In the genomic region with DNA sequence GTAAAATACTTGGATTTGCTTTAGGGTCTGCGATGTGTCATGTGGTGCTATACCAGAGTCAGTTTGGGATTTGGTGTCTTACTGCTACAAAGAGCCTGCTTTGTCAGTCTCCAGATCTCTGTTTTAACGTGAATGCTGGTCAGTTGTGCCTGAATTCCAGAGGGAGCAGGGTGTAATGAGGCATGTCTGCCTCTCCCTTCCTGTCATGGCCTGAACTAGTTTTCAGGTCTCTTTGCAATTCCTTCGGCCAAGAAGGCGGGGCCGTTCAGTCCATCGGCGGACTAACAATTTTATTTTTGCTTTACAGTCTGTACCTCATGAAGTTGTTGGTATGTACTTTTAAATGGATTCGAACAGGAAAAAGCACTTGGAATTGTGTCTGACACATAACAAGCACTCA, we compare ENCODE assay signal across 19 cellular contexts.
DNase-seq lines count a peak whose midpoint lies in the region; ATAC-seq and TF ChIP-seq lines count a peak whose summit lies in the region.
"Had no signal": no experiment of that assay in that cellular context is flagged by ENCODE, and none has a peak within 500 bp of the region (broad histone marks: within the 10 kb centered on the region; RNA-seq: fewer than 3 reads in every experiment).

No MANE protein-coding gene starts in this region.

- peaks cover 8% of the 10 kb centered on the region for H3K4me1 Mint-ChIP-seq in type B pancreatic cell (ENCODE audit: unreplicated experiment)

- no peaks in the 10 kb centered on the region for H3K27me3 Mint-ChIP-seq in type B pancreatic cell

- ATAC-seq in activated naive CD4-positive, alpha-beta T cell treated with anti-CD3 and anti-CD28 coated beads, Interleukin-2, amount 50 U/mL, for 72 hours = no peak
- ATAC-seq: HepG2, left lung had no signal

- H3K36me3 ChIP-seq in NT2/D1 (ENCODE audit: insufficient read depth, insufficient read length, low read length) = no peaks in the 10 kb centered on the region
- H3K36me3 ChIP-seq: left lung, upper lobe of left lung had no signal

- no peaks in the 10 kb centered on the region for H3K4me1 ChIP-seq in NT2/D1 (ENCODE audit: insufficient read depth, insufficient read length)
- H3K4me1 ChIP-seq: left lung, upper lobe of left lung had no signal

- no peak overlapping the region for H3K9ac ChIP-seq in NT2/D1 (ENCODE audit: insufficient read length, low read depth)

- H3K36me3 Mint-ChIP-seq in type B pancreatic cell = no peaks in the 10 kb centered on the region
- no peaks in the 10 kb centered on the region for H3K36me3 Mint-ChIP-seq in activated naive CD4-positive, alpha-beta T cell treated with anti-CD3 and anti-CD28 coated beads, Interleukin-2, amount 50 U/mL, for 72 hours

- H3K27ac Mint-ChIP-seq in type B pancreatic cell = peak overlapping the region; percentile 50
- H3K27ac Mint-ChIP-seq in activated naive CD4-positive, alpha-beta T cell treated with anti-CD3 and anti-CD28 coated beads, Interleukin-2, amount 50 U/mL, for 72 hours = no peak overlapping the region

- no peak overlapping the region for H3K4me3 ChIP-seq in NT2/D1 (ENCODE audit: insufficient read length, low read depth)
- H3K4me3 ChIP-seq: left lung, upper lobe of left lung had no signal

- peak overlapping the region; percentile 70 for H3K27ac ChIP-seq in epithelial cell of prostate
- H3K27ac ChIP-seq: left lung, upper lobe of left lung had no signal

- DNase-seq in NT2/D1 (ENCODE audit: low read depth, low spot score) (peak; percentile 11), epithelial cell of prostate (ENCODE audit: low read depth, low spot score) (no peak), kidney tubule cell (ENCODE audit: low spot score) (peak; percentile 60), type B pancreatic cell (ENCODE audit: extremely low spot score, unreplicated experiment) (no peak), DMS114 treated with DMSO at 0.1 percent for 48 hours (lab: John Stamatoyannopoulos, UW; ENCODE audit: unreplicated experiment) (no peak), SK-N-DZ (ENCODE audit: low spot score) (no peak)
- no peak for DNase-seq in activated naive CD4-positive, alpha-beta T cell treated with anti-CD3 and anti-CD28 coated beads, Interleukin-2, amount 50 U/mL, for 72 hours (ENCODE audit: low spot score in 2 of 2)
- DNase-seq: activated CD4-positive, alpha-beta T cell treated with anti-CD3 and anti-CD28 coated beads, Interleukin-2, amount 50 U/mL, for 1 hour; activated CD8-positive, alpha-beta memory T cell treated with anti-CD3 and anti-CD28 coated beads, Interleukin-2, amount 50 U/mL, for 48 hours; AML-193; cortex of kidney; hypothalamus; left lung; NCI-H82; stimulated activated CD4-positive, alpha-beta T cell treated with anti-CD3 and anti-CD28 coated beads, Interleukin-4, amount 100 ng/mL, for 4 hours; T-helper 2 cell; upper lobe of left lung had no signal

- H3K9me3 ChIP-seq in NT2/D1 (ENCODE audit: insufficient read depth, low read length) = peaks cover 8% of the 10 kb centered on the region

- H3K27me3 ChIP-seq in NT2/D1 (ENCODE audit: insufficient read depth, insufficient read length) = no peaks in the 10 kb centered on the region
- H3K27me3 ChIP-seq: left lung, upper lobe of left lung had no signal

- no peak overlapping the region for H3K4me3 Mint-ChIP-seq in type B pancreatic cell
- H3K4me3 Mint-ChIP-seq: neural crest cell had no signal

- TF ChIP-seq CTCF in type B pancreatic cell (conservative IDR thresholded peaks at IDR 0.05) = no peak

- peaks cover 5% of the 10 kb centered on the region for H3K9me3 Mint-ChIP-seq in type B pancreatic cell
- H3K9me3 Mint-ChIP-seq in activated naive CD4-positive, alpha-beta T cell treated with anti-CD3 and anti-CD28 coated beads, Interleukin-2, amount 50 U/mL, for 72 hours = no peaks in the 10 kb centered on the region

Comparison
In these comparisons a context has a peak if more than half of its experiments do, and no peak if none do; other contexts are left out.
1. DNase-seq: peak in NT2/D1 (single experiment) and kidney tubule cell (single experiment); none in epithelial cell of prostate (single experiment), type B pancreatic cell (single experiment), DMS114 treated with DMSO at 0.1 percent for 48 hours (single experiment), activated naive CD4-positive, alpha-beta T cell treated with anti-CD3 and anti-CD28 coated beads, Interleukin-2, amount 50 U/mL, for 72 hours (0 of 2) and SK-N-DZ (single experiment).